In the genomic region with DNA sequence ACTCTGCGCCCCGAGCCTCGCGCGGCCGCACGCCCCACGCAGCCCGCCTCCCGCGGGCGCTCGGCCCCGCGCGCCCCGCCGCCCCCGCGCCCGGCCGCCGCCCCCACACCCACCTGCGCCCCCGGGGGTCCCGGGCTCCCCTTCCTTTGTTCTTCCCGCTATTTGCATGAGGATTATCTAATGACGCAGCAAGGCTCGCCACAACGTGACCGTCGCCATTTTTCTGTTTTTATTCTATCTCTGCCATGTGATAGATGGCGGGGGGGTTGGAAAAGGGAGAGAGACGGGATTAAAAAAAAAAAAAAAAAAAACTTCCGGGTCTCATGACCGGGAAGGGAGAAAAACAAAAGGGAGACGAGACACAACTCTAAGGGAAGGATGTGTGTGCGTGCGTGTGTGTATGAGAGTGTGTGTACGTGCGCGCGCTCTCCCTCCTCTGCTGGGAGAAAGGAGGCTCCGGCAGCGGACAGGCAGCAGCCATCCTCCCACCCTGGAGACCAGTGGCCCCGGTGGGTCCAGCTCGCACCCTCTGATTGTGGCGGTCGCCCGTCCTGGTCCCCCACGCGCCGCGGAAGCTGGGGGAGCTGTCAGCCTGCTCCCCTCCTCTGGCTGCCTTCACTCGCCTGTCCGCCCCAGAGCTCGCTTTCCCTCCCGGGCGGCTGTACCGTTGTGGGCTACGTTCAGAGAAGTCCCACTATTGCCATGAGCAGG, we compare ENCODE assay signal across 8 cellular contexts.
A peak's percentile ranks its signal among the peaks of the same experiment; 100 is the strongest.
DNase-seq lines count a peak whose midpoint lies in the region; ATAC-seq and TF ChIP-seq lines count a peak whose summit lies in the region.

No MANE protein-coding gene starts in this region.

- no peaks in the 10 kb centered on the region for H3K9me3 ChIP-seq in body of pancreas

- WGBS in body of pancreas, 2 donors = 0 to 1% methylated on average over 25 to 58 of the region's 61 CpGs

- peak; percentile 61 for DNase-seq in EH (ENCODE audit: low read depth)
- DNase-seq in NCI-H1694 treated with DMSO at 0.1 percent for 48 hours (lab: John Stamatoyannopoulos, UW) = peak; percentile 89
- DNase-seq in T-helper 9 cell = peak; percentile 36
- DNase-seq in body of pancreas = peak; percentile 72 to 84 (median 76)
- peak; percentile 35 to 95 (median 69) for DNase-seq in hypothalamus (lab: John Stamatoyannopoulos, UW)
- peak; percentile 74 for DNase-seq in pulmonary artery endothelial cell (ENCODE audit: low read depth, low spot score)

- intact Hi-C loops in body of pancreas (cut with DNase I) = no loop called here

- H3K4me3 ChIP-seq in body of pancreas = peak overlapping the region; percentile 51 to 76

- H3K36me3 ChIP-seq in body of pancreas (replicated peaks in 1 of 2; ENCODE audit: insufficient read depth in 1 of 2, low read depth in 2 of 2) = no peaks in the 10 kb centered on the region

- peak overlapping the region; percentile 93 to 99 (median 96) for H3K27ac ChIP-seq in body of pancreas

- TF ChIP-seq CTCF in body of pancreas (IDR thresholded peaks at IDR 0.05) = peak in 1 of 7 experiments; percentile 14

- peaks cover 26% of the 10 kb centered on the region for H3K4me1 ChIP-seq in body of pancreas

- ATAC-seq in HG02571 (IDR thresholded peaks at IDR 0.05; ENCODE audit: unreplicated experiment) (peak; percentile 27), body of pancreas (peak; percentile 62), HG03139 (IDR thresholded peaks at IDR 0.05; ENCODE audit: unreplicated experiment) (no peak)

- no peaks in the 10 kb centered on the region for H3K27me3 ChIP-seq in body of pancreas

- peak; percentile 56 to 86 (median 84) for TF ChIP-seq POLR2A in body of pancreas (IDR thresholded peaks at IDR 0.05)

Comparison
In these comparisons a context has a peak if more than half of its experiments do, and no peak if none do; other contexts are left out.
1. DNase-seq: peak in every context shown above with its lines; median percentile 89 in NCI-H1694 treated with DMSO at 0.1 percent for 48 hours; 76 in body of pancreas; 74 in pulmonary artery endothelial cell; 69 in hypothalamus; 61 in EH; 36 in T-helper 9 cell.